In genomic region chr15:44663410-44664272, GRCh38 we compare ENCODE assay signal across 8 cellular contexts. TPM values are rescaled to one million over a fixed set of nuclear protein-coding genes. Genes with fewer than 3 reads are reported as not detected.
DNase-seq lines count a peak whose midpoint lies in the region; ATAC-seq and TF ChIP-seq lines count a peak whose summit lies in the region.

SPG11 (minus strand) TSS chr15:44663662; CDS start chr15:44663647, 15 bp downstream.

- in situ Hi-C loops in GM13976 (cut with MboI; ENCODE audit: low sequenced_read_pairs, unreplicated experiment) = loop anchor here (5.0 kb wide), 1 partner anchor 49 kb away; the partner anchor contains the start of genes B2M and PATL2

- H3K36me3 ChIP-seq in psoas muscle (ENCODE audit: insufficient read depth in 1 of 2, low read depth in 1 of 2) = peaks cover 0 to 15% of the 10 kb centered on the region in 2 donors
- H3K36me3 ChIP-seq in uterus = no peaks in the 10 kb centered on the region

- H3K9me3 ChIP-seq in T-helper 17 cell (ENCODE audit: control insufficient read depth, low read length, poor library complexity, severe bottlenecking) (no peaks in the 10 kb centered on the region), psoas muscle (no peaks in the 10 kb centered on the region), uterus (no peaks in the 10 kb centered on the region)

- intact Hi-C loops in left ventricle myocardium superior (cut with micrococcal nuclease) = loop anchor here (5.0 kb wide), 1 partner anchor 74 kb away; the partner anchor contains the start of gene TRIM69
- intact Hi-C loops in psoas muscle (cut with DNase I) = loop anchor here (1.0 to 5.0 kb wide), 5 partner anchors 48 to 124 kb away; partner anchors contain the start of genes B2M (in 2 of the 2), PATL2 (in 2 of the 2) and TRIM69 (in 1 of the 2)
- intact Hi-C loops in uterus (cut with DNase I; ENCODE audit: low total_unique reads) = no loop called here

- H3K27me3 Mint-ChIP-seq in T-helper 17 cell = no peaks in the 10 kb centered on the region

- peak within 1 kb of the TSS; percentile 95 for H3K4me3 Mint-ChIP-seq in T-helper 17 cell

- H3K27ac Mint-ChIP-seq in T-helper 17 cell = peak within 1 kb of the TSS; percentile 99

- 6 to 8% (median 7%) methylated on average over 51 to 53 of the region's 53 CpGs for WGBS in psoas muscle, 3 donors

- H3K27ac ChIP-seq in angular gyrus (ENCODE audit: low read depth, low read length) = peak within 1 kb of the TSS; percentile 99
- peak within 1 kb of the TSS; percentile 98 for H3K27ac ChIP-seq in psoas muscle
- peak within 1 kb of the TSS; percentile 93 to 99 for H3K27ac ChIP-seq in uterus

- peaks cover 2% of the 10 kb centered on the region for H3K36me3 Mint-ChIP-seq in T-helper 17 cell (ENCODE audit: low read depth)

- H3K27me3 ChIP-seq in psoas muscle (ENCODE audit: insufficient read depth in 3 of 3, low read length in 2 of 3) = peaks cover 0 to under 1% (median 0%) of the 10 kb centered on the region in 3 donors
- no peaks in the 10 kb centered on the region for H3K27me3 ChIP-seq in uterus

- ATAC-seq in HG02884 (IDR thresholded peaks at IDR 0.05; ENCODE audit: unreplicated experiment) (peak; percentile 72), T-helper 17 cell (peak; percentile 84), left ventricle myocardium superior (peak; percentile 99), psoas muscle (peak; percentile 98 to 99 (median 98))

- H3K4me3 ChIP-seq in psoas muscle (peak within 1 kb of the TSS; percentile 82), uterus (peak within 1 kb of the TSS; percentile 96 to 99)

- TF ChIP-seq POLR2A in uterus (IDR thresholded peaks at IDR 0.05) = peak; percentile 61 to 94

- TF ChIP-seq CTCF in GM13976 (IDR thresholded peaks at IDR 0.05; ENCODE audit: borderline replicate concordance, control extremely low read depth, extremely low read depth, insufficient read depth, missing control alignments) (peak; percentile 86), psoas muscle (IDR thresholded peaks at IDR 0.05) (peak; percentile 95), uterus (IDR thresholded peaks at IDR 0.05) (peak; percentile 91 to 97 (median 96))

- H3K4me1 ChIP-seq in psoas muscle = peaks cover 20% of the 10 kb centered on the region
- no peaks in the 10 kb centered on the region for H3K4me1 ChIP-seq in uterus

- peaks cover 54% of the 10 kb centered on the region for H3K4me1 Mint-ChIP-seq in T-helper 17 cell

- DNase-seq in GM13976 (ENCODE audit: low spot score) = peak; percentile 91
- DNase-seq in NCI-H1694 (lab: John Stamatoyannopoulos, UW) = peak; percentile 83
- peak; percentile 82 to 91 (median 89) for DNase-seq in T-helper 17 cell
- DNase-seq in left ventricle myocardium superior = peak; percentile 98
- peak; percentile 97 to 99 for DNase-seq in psoas muscle
- DNase-seq in uterus = peak; percentile 98

RNA-seq across cellular contexts. Expression of gene SPG11, which starts in this region (rescaled TPM):
- total RNA-seq in T-helper 17 cell = 10 to 100 TPM; 71.0 to 76.4 TPM
- 40.9 TPM for total RNA-seq in left ventricle myocardium superior
- 10 to 100 TPM; 26.3 to 38.1 (median 36.0) TPM for total RNA-seq in psoas muscle
- polyA plus RNA-seq in psoas muscle = 10 to 100 TPM; 10.3 to 17.0 (median 12.8) TPM
- 10 to 100 TPM; 34.1 to 88.0 (median 80.6) TPM for total RNA-seq in uterus

Comparison
In these comparisons a context has a peak if more than half of its experiments do, and no peak if none do; other contexts are left out.
1. Peak in every context shown above with its lines: DNase-seq, ATAC-seq, H3K4me3 ChIP-seq and H3K27ac ChIP-seq.